15 cellular contexts compared by ENCODE assay signal in the genomic region with DNA sequence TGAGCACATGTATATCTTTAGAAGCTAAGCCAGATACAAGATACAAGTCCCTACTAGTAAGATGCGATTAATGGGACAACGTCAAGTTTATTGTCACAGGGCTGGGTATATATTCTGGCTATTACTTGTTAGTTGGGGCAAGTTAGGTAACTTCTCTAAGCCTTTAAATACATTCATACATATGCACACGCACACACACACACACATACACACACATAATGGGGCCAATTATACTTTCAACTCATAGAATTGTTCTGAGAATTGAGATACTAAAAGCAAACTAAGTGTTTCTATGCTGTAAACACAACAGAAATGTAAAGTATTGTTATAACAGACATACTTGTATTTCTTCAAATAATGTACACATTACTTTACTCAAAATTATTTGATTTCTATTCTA.
DNase-seq lines count a peak whose midpoint lies in the region; ATAC-seq and TF ChIP-seq lines count a peak whose summit lies in the region.
"Had no signal": no experiment of that assay in that cellular context is flagged by ENCODE, and none has a peak within 500 bp of the region (broad histone marks: within the 10 kb centered on the region; RNA-seq: fewer than 3 reads in every experiment).

No MANE protein-coding gene starts in this region.

- H3K27me3 Mint-ChIP-seq in stimulated activated naive CD8-positive, alpha-beta T cell treated with anti-CD3 and anti-CD28 coated beads, Interleukin-15, Interleukin-2, amounts not matched to agents 100 ng/mL and 50 ng/mL, for 24 hours = no peaks in the 10 kb centered on the region
- no peaks in the 10 kb centered on the region for H3K27me3 Mint-ChIP-seq in stimulated activated naive CD8-positive, alpha-beta T cell treated with anti-CD3 and anti-CD28 coated beads, Interleukin-15, amount 100 ng/mL, for 72 hours
- H3K27me3 Mint-ChIP-seq in activated T-helper 1 cell treated with anti-CD3 and anti-CD28 coated beads, Interleukin-12 subunit alpha, Interleukin-12 subunit beta, Interleukin-2, Interleukin-4 antibody, amounts not matched to agents 30 ng/mL and 10 ng/mL and 1 ng/mL, durations not matched to agents 14 hours and 24 hours and 36 hours (ENCODE audit: insufficient read depth) = no peaks in the 10 kb centered on the region

- H3K36me3 ChIP-seq in HEK293 (ENCODE audit: control insufficient read depth in 2 of 2, insufficient read depth in 1 of 2, low read length in 2 of 2) (no peaks in the 10 kb centered on the region), thyroid gland (no peaks in the 10 kb centered on the region)
- H3K36me3 ChIP-seq: BE2C had no signal

- H3K4me1 ChIP-seq in HEK293 (ENCODE audit: control insufficient read depth, insufficient read depth, low read length) (no peaks in the 10 kb centered on the region), thyroid gland (peaks cover 41 to 56% of the 10 kb centered on the region in 2 donors)
- H3K4me1 ChIP-seq: BE2C had no signal

- DNase-seq in stimulated activated naive CD8-positive, alpha-beta T cell treated with anti-CD3 and anti-CD28 coated beads, Interleukin-15, amount 100 ng/mL, for 72 hours = no peak
- DNase-seq in activated T-helper 1 cell treated with anti-CD3 and anti-CD28 coated beads, Interleukin-12 subunit alpha, Interleukin-12 subunit beta, Interleukin-2, Interleukin-4 antibody, amounts not matched to agents 30 ng/mL and 10 ng/mL and 1 ng/mL, durations not matched to agents 14 hours and 24 hours and 36 hours (ENCODE audit: low spot score) = no peak
- no peak for DNase-seq in thyroid gland
- DNase-seq: BE2C, DMS153, NCI-H1436 treated with DMSO at 0.1 percent for 48 hours, NCI-H2081, NCI-H524, RPMI8226 had no signal

- intact Hi-C loops in activated T-helper 1 cell treated with anti-CD3 and anti-CD28 coated beads, Interleukin-12 subunit alpha, Interleukin-12 subunit beta, Interleukin-2, Interleukin-4 antibody, amounts not matched to agents 30 ng/mL and 10 ng/mL and 1 ng/mL, durations not matched to agents 14 hours and 24 hours and 36 hours (cut with micrococcal nuclease) = loop anchor here (5.0 to 10.0 kb wide), 2 partner anchors 49 to 489 kb away; a partner anchor contains a TSS
- intact Hi-C loops in thyroid gland (cut with DNase I) = no loop called here

- H3K27ac ChIP-seq in HEK293 (ENCODE audit: extremely low read depth, low read depth, low read length) = no peak overlapping the region
- peak overlapping the region; percentile 36 to 78 (median 75) for H3K27ac ChIP-seq in thyroid gland

- H3K4me3 ChIP-seq in HEK293 (ENCODE audit: low read depth, low read length) = no peak overlapping the region
- no peak overlapping the region for H3K4me3 ChIP-seq in thyroid gland (replicated peaks in 1 of 3)
- H3K4me3 ChIP-seq: GM23338 had no signal

- POLR2A ChIA-PET in HEK293 (lab: Yijun Ruan, JAX) = no interaction called here

- peaks cover 74% of the 10 kb centered on the region for H3K4me1 Mint-ChIP-seq in stimulated activated naive CD8-positive, alpha-beta T cell treated with anti-CD3 and anti-CD28 coated beads, Interleukin-15, Interleukin-2, amounts not matched to agents 100 ng/mL and 50 ng/mL, for 24 hours (ENCODE audit: low read depth)
- H3K4me1 Mint-ChIP-seq in stimulated activated naive CD8-positive, alpha-beta T cell treated with anti-CD3 and anti-CD28 coated beads, Interleukin-15, amount 100 ng/mL, for 72 hours = peaks cover 59% of the 10 kb centered on the region
- H3K4me1 Mint-ChIP-seq in activated T-helper 1 cell treated with anti-CD3 and anti-CD28 coated beads, Interleukin-12 subunit alpha, Interleukin-12 subunit beta, Interleukin-2, Interleukin-4 antibody, amounts not matched to agents 30 ng/mL and 10 ng/mL and 1 ng/mL, durations not matched to agents 14 hours and 24 hours and 36 hours (ENCODE audit: low read depth) = peaks cover 62% of the 10 kb centered on the region

- no peak for TF ChIP-seq CTCF in HEK293 (tag by site-specific recombination; IDR thresholded peaks at IDR 0.05)
- no peak for TF ChIP-seq CTCF in thyroid gland (IDR thresholded peaks at IDR 0.05)

- TF ChIP-seq POLR2A in thyroid gland (IDR thresholded peaks at IDR 0.05) = no peak

- no peaks in the 10 kb centered on the region for H3K27me3 ChIP-seq in thyroid gland
- H3K27me3 ChIP-seq: BE2C had no signal

- CTCF ChIA-PET in HEK293 (lab: Yijun Ruan, JAX) = interaction anchor here (0.6 to 1.2 kb wide), 3 partner anchors 22 to 551 kb away, joined by 3 read pairs; no protein-coding TSS in a partner anchor

- peaks cover 10% of the 10 kb centered on the region for H3K36me3 Mint-ChIP-seq in stimulated activated naive CD8-positive, alpha-beta T cell treated with anti-CD3 and anti-CD28 coated beads, Interleukin-15, Interleukin-2, amounts not matched to agents 100 ng/mL and 50 ng/mL, for 24 hours (ENCODE audit: low read depth)
- H3K36me3 Mint-ChIP-seq in activated T-helper 1 cell treated with anti-CD3 and anti-CD28 coated beads, Interleukin-12 subunit alpha, Interleukin-12 subunit beta, Interleukin-2, Interleukin-4 antibody, amounts not matched to agents 30 ng/mL and 10 ng/mL and 1 ng/mL, durations not matched to agents 14 hours and 24 hours and 36 hours (ENCODE audit: low read depth) = peaks cover 16% of the 10 kb centered on the region

- H3K4me3 Mint-ChIP-seq in stimulated activated naive CD8-positive, alpha-beta T cell treated with anti-CD3 and anti-CD28 coated beads, Interleukin-15, Interleukin-2, amounts not matched to agents 100 ng/mL and 50 ng/mL, for 24 hours = no peak overlapping the region
- H3K4me3 Mint-ChIP-seq in stimulated activated naive CD8-positive, alpha-beta T cell treated with anti-CD3 and anti-CD28 coated beads, Interleukin-15, amount 100 ng/mL, for 72 hours = peak overlapping the region in 1 of 2 donors; percentile 87
- H3K4me3 Mint-ChIP-seq in activated T-helper 1 cell treated with anti-CD3 and anti-CD28 coated beads, Interleukin-12 subunit alpha, Interleukin-12 subunit beta, Interleukin-2, Interleukin-4 antibody, amounts not matched to agents 30 ng/mL and 10 ng/mL and 1 ng/mL, durations not matched to agents 14 hours and 24 hours and 36 hours = no peak overlapping the region
- H3K4me3 Mint-ChIP-seq: GM23338 had no signal

- no peak for ATAC-seq in stimulated activated naive CD8-positive, alpha-beta T cell treated with anti-CD3 and anti-CD28 coated beads, Interleukin-15, amount 100 ng/mL, for 72 hours
- ATAC-seq in HG03159 (IDR thresholded peaks at IDR 0.05; ENCODE audit: unreplicated experiment) (no peak), GM18520 (IDR thresholded peaks at IDR 0.05; ENCODE audit: unreplicated experiment) (no peak), GM18909 (IDR thresholded peaks at IDR 0.05; ENCODE audit: poor library complexity, unreplicated experiment) (no peak)
- ATAC-seq: GM23338 had no signal

- 95 to 97% methylated on average over 3 of the region's 3 CpGs for WGBS in thyroid gland, 2 donors

- H3K27ac Mint-ChIP-seq in stimulated activated naive CD8-positive, alpha-beta T cell treated with anti-CD3 and anti-CD28 coated beads, Interleukin-15, Interleukin-2, amounts not matched to agents 100 ng/mL and 50 ng/mL, for 24 hours = peak overlapping the region; percentile 94
- no peak overlapping the region for H3K27ac Mint-ChIP-seq in stimulated activated naive CD8-positive, alpha-beta T cell treated with anti-CD3 and anti-CD28 coated beads, Interleukin-15, amount 100 ng/mL, for 72 hours
- H3K27ac Mint-ChIP-seq in activated T-helper 1 cell treated with anti-CD3 and anti-CD28 coated beads, Interleukin-12 subunit alpha, Interleukin-12 subunit beta, Interleukin-2, Interleukin-4 antibody, amounts not matched to agents 30 ng/mL and 10 ng/mL and 1 ng/mL, durations not matched to agents 14 hours and 24 hours and 36 hours = peak overlapping the region; percentile 46
- H3K27ac Mint-ChIP-seq: GM23338 had no signal

- H3K9me3 ChIP-seq in HEK293 (ENCODE audit: control insufficient read depth, insufficient read depth, low read depth, low read length) = no peaks in the 10 kb centered on the region
- H3K9me3 ChIP-seq in thyroid gland = no peaks in the 10 kb centered on the region
- H3K9me3 ChIP-seq: BE2C had no signal

- H3K9me3 Mint-ChIP-seq in stimulated activated naive CD8-positive, alpha-beta T cell treated with anti-CD3 and anti-CD28 coated beads, Interleukin-15, Interleukin-2, amounts not matched to agents 100 ng/mL and 50 ng/mL, for 24 hours = no peaks in the 10 kb centered on the region
- no peaks in the 10 kb centered on the region for H3K9me3 Mint-ChIP-seq in stimulated activated naive CD8-positive, alpha-beta T cell treated with anti-CD3 and anti-CD28 coated beads, Interleukin-15, amount 100 ng/mL, for 72 hours
- no peaks in the 10 kb centered on the region for H3K9me3 Mint-ChIP-seq in activated T-helper 1 cell treated with anti-CD3 and anti-CD28 coated beads, Interleukin-12 subunit alpha, Interleukin-12 subunit beta, Interleukin-2, Interleukin-4 antibody, amounts not matched to agents 30 ng/mL and 10 ng/mL and 1 ng/mL, durations not matched to agents 14 hours and 24 hours and 36 hours
- H3K9me3 Mint-ChIP-seq: GM23338 had no signal

TF ChIP-seq in HEK293, 187 proteins besides CTCF, POLR2A, EP300 and RAD21 (continues in another document):
- TF ChIP-seq ZNF133 (tag by site-specific recombination; IDR thresholded peaks at IDR 0.05) (peak; percentile 97), ZNF341 (tag by site-specific recombination; IDR thresholded peaks at IDR 0.05; ENCODE audit: low read depth) (no peak), ZNF221 (tag by site-specific recombination; IDR thresholded peaks at IDR 0.05; ENCODE audit: borderline replicate concordance) (no peak)
- TF ChIP-seq, protein P1, sequence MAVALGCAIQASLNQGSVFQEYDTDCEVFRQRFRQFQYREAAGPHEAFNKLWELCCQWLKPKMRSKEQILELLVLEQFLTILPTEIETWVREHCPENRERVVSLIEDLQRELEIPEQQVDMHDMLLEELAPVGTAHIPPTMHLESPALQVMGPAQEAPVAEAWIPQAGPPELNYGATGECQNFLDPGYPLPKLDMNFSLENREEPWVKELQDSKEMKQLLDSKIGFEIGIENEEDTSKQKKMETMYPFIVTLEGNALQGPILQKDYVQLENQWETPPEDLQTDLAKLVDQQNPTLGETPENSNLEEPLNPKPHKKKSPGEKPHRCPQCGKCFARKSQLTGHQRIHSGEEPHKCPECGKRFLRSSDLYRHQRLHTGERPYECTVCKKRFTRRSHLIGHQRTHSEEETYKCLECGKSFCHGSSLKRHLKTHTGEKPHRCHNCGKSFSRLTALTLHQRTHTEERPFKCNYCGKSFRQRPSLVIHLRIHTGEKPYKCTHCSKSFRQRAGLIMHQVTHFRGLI (tag by site-specific recombination; IDR thresholded peaks at IDR 0.05) = no peak

Comparison
In these comparisons a context has a peak if more than half of its experiments do, and no peak if none do; other contexts are left out.
1. H3K27ac Mint-ChIP-seq: peak in stimulated activated naive CD8-positive, alpha-beta T cell treated with anti-CD3 and anti-CD28 coated beads, Interleukin-15, Interleukin-2, amounts not matched to agents 100 ng/mL and 50 ng/mL, for 24 hours (single experiment) and activated T-helper 1 cell treated with anti-CD3 and anti-CD28 coated beads, Interleukin-12 subunit alpha, Interleukin-12 subunit beta, Interleukin-2, Interleukin-4 antibody, amounts not matched to agents 30 ng/mL and 10 ng/mL and 1 ng/mL, durations not matched to agents 14 hours and 24 hours and 36 hours (single experiment); none in stimulated activated naive CD8-positive, alpha-beta T cell treated with anti-CD3 and anti-CD28 coated beads, Interleukin-15, amount 100 ng/mL, for 72 hours (0 of 2).